In genomic region chr4:78014889-78015886, GRCh38 we compare ENCODE assay signal across 18 cellular contexts. TPM values are rescaled to one million over a fixed set of nuclear protein-coding genes. Genes with fewer than 3 reads are reported as not detected.
DNase-seq lines count a peak whose midpoint lies in the region; ATAC-seq and TF ChIP-seq lines count a peak whose summit lies in the region.
"Had no signal": no experiment of that assay in that cellular context is flagged by ENCODE, and none has a peak within 500 bp of the region (broad histone marks: within the 10 kb centered on the region; RNA-seq: fewer than 3 reads in every experiment).

No MANE protein-coding gene starts in this region.

- H3K4me1 ChIP-seq in smooth muscle cell (ENCODE audit: low read depth) = peaks cover 6% of the 10 kb centered on the region
- no peaks in the 10 kb centered on the region for H3K4me1 ChIP-seq in upper lobe of right lung

- CTCF ChIA-PET in WTC11 (lab: Charles Lee) = no interaction called here

- H3K27me3 ChIP-seq in smooth muscle cell (ENCODE audit: low read depth) (no peaks in the 10 kb centered on the region), upper lobe of right lung (no peaks in the 10 kb centered on the region)
- H3K27me3 ChIP-seq: gastrocnemius medialis had no signal

- DNase-seq in NCI-H2171 treated with DMSO at 0.1 percent for 48 hours (lab: John Stamatoyannopoulos, UW) (peak; percentile 23), NCI-H2171 (lab: John Stamatoyannopoulos, UW) (no peak), NCI-H2196 (lab: John Stamatoyannopoulos, UW; ENCODE audit: unreplicated experiment) (peak; percentile 7), WTC11 (ENCODE audit: low spot score) (no peak), smooth muscle cell (lab: John Stamatoyannopoulos, UW; ENCODE audit: unreplicated experiment) (no peak), upper lobe of right lung (no peak), C1 segment of cervical spinal cord (lab: John Stamatoyannopoulos, UW) (no peak)
- DNase-seq in activated T-helper 2 cell treated with anti-CD3 and anti-CD28 coated beads, Interferon-gamma antibody, Interleukin-2, Interleukin-4, amounts not matched to agents 10 μg/mL and 5 μg/mL and 100 μg/mL, durations not matched to agents 14 hours and 24 hours and 36 hours (ENCODE audit: low spot score) = no peak
- DNase-seq: activated CD4-positive, CD25-positive, alpha-beta regulatory T cell treated with anti-CD3 and anti-CD28 coated beads, Interleukin-2, amount 50 U/mL, for 72 hours; activated naive CD8-positive, alpha-beta T cell treated with anti-CD3 and anti-CD28 coated beads for 36 hours; COR-L47; effector memory CD4-positive, alpha-beta T cell; gastrocnemius medialis; kidney; stimulated activated CD4-positive, alpha-beta T cell treated with anti-CD3 and anti-CD28 coated beads, Interleukin-12 subunit alpha, Interleukin-12 subunit beta, amount 100 ng/mL, for 4 hours had no signal

- POLR2A ChIA-PET in WTC11 (lab: Charles Lee) = no interaction called here

- H3K4me3 ChIP-seq in smooth muscle cell (no peak overlapping the region), upper lobe of right lung (no peak overlapping the region)
- H3K4me3 ChIP-seq: gastrocnemius medialis, lung had no signal

- intact Hi-C loops in upper lobe of right lung (cut with DNase I) = no loop called here
- intact Hi-C loops in activated T-helper 2 cell treated with anti-CD3 and anti-CD28 coated beads, Interferon-gamma antibody, Interleukin-2, Interleukin-4, amounts not matched to agents 10 μg/mL and 5 μg/mL and 100 μg/mL, durations not matched to agents 14 hours and 24 hours and 36 hours (cut with micrococcal nuclease) = no loop called here

- no peak overlapping the region for H3K27ac Mint-ChIP-seq in WTC11
- H3K27ac Mint-ChIP-seq in activated T-helper 2 cell treated with anti-CD3 and anti-CD28 coated beads, Interferon-gamma antibody, Interleukin-2, Interleukin-4, amounts not matched to agents 10 μg/mL and 5 μg/mL and 100 μg/mL, durations not matched to agents 14 hours and 24 hours and 36 hours = no peak overlapping the region
- H3K27ac Mint-ChIP-seq: activated naive CD8-positive, alpha-beta T cell treated with anti-CD3 and anti-CD28 coated beads for 36 hours; B cell had no signal

- H3K27ac ChIP-seq in smooth muscle cell (ENCODE audit: low read depth) (no peak overlapping the region), upper lobe of right lung (no peak overlapping the region)
- H3K27ac ChIP-seq: gastrocnemius medialis had no signal

- no peaks in the 10 kb centered on the region for H3F3A ChIP-seq in smooth muscle cell (ENCODE audit: low read depth)

- ATAC-seq in WTC11 (no peak), upper lobe of right lung (no peak)
- ATAC-seq: esophagus mucosa, gastrocnemius medialis had no signal

- peaks cover 4% of the 10 kb centered on the region for H3K27me3 Mint-ChIP-seq in WTC11 (ENCODE audit: low read depth)
- peaks cover 1% of the 10 kb centered on the region for H3K27me3 Mint-ChIP-seq in activated T-helper 2 cell treated with anti-CD3 and anti-CD28 coated beads, Interferon-gamma antibody, Interleukin-2, Interleukin-4, amounts not matched to agents 10 μg/mL and 5 μg/mL and 100 μg/mL, durations not matched to agents 14 hours and 24 hours and 36 hours (ENCODE audit: low read depth)

- peaks cover 19% of the 10 kb centered on the region for H3K9me3 Mint-ChIP-seq in WTC11
- peaks cover 7% of the 10 kb centered on the region for H3K9me3 Mint-ChIP-seq in activated T-helper 2 cell treated with anti-CD3 and anti-CD28 coated beads, Interferon-gamma antibody, Interleukin-2, Interleukin-4, amounts not matched to agents 10 μg/mL and 5 μg/mL and 100 μg/mL, durations not matched to agents 14 hours and 24 hours and 36 hours

- H3K36me3 ChIP-seq in smooth muscle cell (ENCODE audit: low read depth) (no peaks in the 10 kb centered on the region), upper lobe of right lung (no peaks in the 10 kb centered on the region)
- H3K36me3 ChIP-seq: gastrocnemius medialis had no signal

- H3K4me1 Mint-ChIP-seq in WTC11 = no peaks in the 10 kb centered on the region
- no peaks in the 10 kb centered on the region for H3K4me1 Mint-ChIP-seq in activated T-helper 2 cell treated with anti-CD3 and anti-CD28 coated beads, Interferon-gamma antibody, Interleukin-2, Interleukin-4, amounts not matched to agents 10 μg/mL and 5 μg/mL and 100 μg/mL, durations not matched to agents 14 hours and 24 hours and 36 hours (ENCODE audit: low read depth)
- H3K4me1 Mint-ChIP-seq: activated naive CD8-positive, alpha-beta T cell treated with anti-CD3 and anti-CD28 coated beads for 36 hours; B cell had no signal

- no peaks in the 10 kb centered on the region for H4K20me1 ChIP-seq in smooth muscle cell (ENCODE audit: low read depth)

- H2AFZ ChIP-seq in smooth muscle cell (ENCODE audit: low read depth) = no peak overlapping the region

- H3K36me3 Mint-ChIP-seq in WTC11 = peaks cover 20% of the 10 kb centered on the region
- no peaks in the 10 kb centered on the region for H3K36me3 Mint-ChIP-seq in activated T-helper 2 cell treated with anti-CD3 and anti-CD28 coated beads, Interferon-gamma antibody, Interleukin-2, Interleukin-4, amounts not matched to agents 10 μg/mL and 5 μg/mL and 100 μg/mL, durations not matched to agents 14 hours and 24 hours and 36 hours (ENCODE audit: low read depth)
- H3K36me3 Mint-ChIP-seq: activated naive CD8-positive, alpha-beta T cell treated with anti-CD3 and anti-CD28 coated beads for 36 hours had no signal

- H3K4me3 Mint-ChIP-seq in WTC11 = no peak overlapping the region
- H3K4me3 Mint-ChIP-seq in activated T-helper 2 cell treated with anti-CD3 and anti-CD28 coated beads, Interferon-gamma antibody, Interleukin-2, Interleukin-4, amounts not matched to agents 10 μg/mL and 5 μg/mL and 100 μg/mL, durations not matched to agents 14 hours and 24 hours and 36 hours (ENCODE audit: low read depth) = no peak overlapping the region
- H3K4me3 Mint-ChIP-seq: activated naive CD8-positive, alpha-beta T cell treated with anti-CD3 and anti-CD28 coated beads for 36 hours; B cell had no signal

- no peak overlapping the region for H3K4me2 ChIP-seq in smooth muscle cell

- no peak overlapping the region for H3K9ac ChIP-seq in smooth muscle cell (ENCODE audit: low read depth)

- H3K9me3 ChIP-seq in smooth muscle cell (replicated peaks; ENCODE audit: low read depth) = no peaks in the 10 kb centered on the region
- H3K9me3 ChIP-seq in upper lobe of right lung = no peaks in the 10 kb centered on the region
- H3K9me3 ChIP-seq: gastrocnemius medialis had no signal

- TF ChIP-seq CTCF in WTC11 (IDR thresholded peaks at IDR 0.05) = no peak
- no peak for TF ChIP-seq CTCF in smooth muscle cell (IDR thresholded peaks at IDR 0.05; ENCODE audit: borderline replicate concordance, insufficient read depth, poor library complexity, severe bottlenecking)
- TF ChIP-seq CTCF in upper lobe of right lung (IDR thresholded peaks at IDR 0.05) = no peak

- no peaks in the 10 kb centered on the region for H3K79me2 ChIP-seq in smooth muscle cell (ENCODE audit: low read depth)

- WGBS in smooth muscle cell (ENCODE audit: low lambda C conversion rate) = 66% methylated on average over 10 of the region's 10 CpGs

TF ChIP-seq in WTC11, 78 proteins besides CTCF, POLR2A, EP300 and RAD21:
- no peak for TF ChIP-seq ZNF423 (CRISPR knock-in tag; IDR thresholded peaks at IDR 0.05)
- TF ChIP-seq ERG (CRISPR knock-in tag; IDR thresholded peaks at IDR 0.05) = no peak
- TF ChIP-seq SOX15 (CRISPR knock-in tag; IDR thresholded peaks at IDR 0.05) = no peak
- TF ChIP-seq ZBTB43 (CRISPR knock-in tag; IDR thresholded peaks at IDR 0.05) = no peak
- TF ChIP-seq GTF2I (CRISPR knock-in tag; conservative IDR thresholded peaks at IDR 0.05) = no peak
- no peak for TF ChIP-seq ZBTB21 (CRISPR knock-in tag; IDR thresholded peaks at IDR 0.05; ENCODE audit: borderline replicate concordance)
- no peak for TF ChIP-seq NFYB (CRISPR knock-in tag; conservative IDR thresholded peaks at IDR 0.05; ENCODE audit: low read depth)
- no peak for TF ChIP-seq ZNF671 (CRISPR knock-in tag; IDR thresholded peaks at IDR 0.05)
- 0 out of 2 replicates have a peak, but pooled peaks have one; percentile 30 for TF ChIP-seq GABPB1 (CRISPR knock-in tag; IDR thresholded peaks at IDR 0.05)

RNA-seq across cellular contexts. Expression of gene FRAS1, which starts 41.9 kb away (rescaled TPM):
- total RNA-seq in WTC11 (2021) (77.8 to 82.0 TPM (median 78.1 TPM) in 3 replicates), smooth muscle cell (7.5 and 8.1 TPM in 2 replicates), upper lobe of right lung (20.2 TPM)
- 0.55 and 5.0 TPM in 2 replicates for polyA plus RNA-seq in smooth muscle cell
- not detected in 2 replicates for total RNA-seq in activated T-helper 2 cell treated with anti-CD3 and anti-CD28 coated beads, Interferon-gamma antibody, Interleukin-2, Interleukin-4, amounts not matched to agents 10 μg/mL and 5 μg/mL and 100 μg/mL, durations not matched to agents 14 hours and 24 hours and 36 hours

Comparison
In these comparisons a context has a peak if more than half of its experiments do, and no peak if none do; other contexts are left out.
1. DNase-seq: peak in NCI-H2171 treated with DMSO at 0.1 percent for 48 hours (single experiment) and NCI-H2196 (single experiment); none in NCI-H2171 (single experiment), WTC11 (single experiment), smooth muscle cell (single experiment), upper lobe of right lung (single experiment), activated T-helper 2 cell treated with anti-CD3 and anti-CD28 coated beads, Interferon-gamma antibody, Interleukin-2, Interleukin-4, amounts not matched to agents 10 μg/mL and 5 μg/mL and 100 μg/mL, durations not matched to agents 14 hours and 24 hours and 36 hours (single experiment) and C1 segment of cervical spinal cord (0 of 14).